In the genomic region with DNA sequence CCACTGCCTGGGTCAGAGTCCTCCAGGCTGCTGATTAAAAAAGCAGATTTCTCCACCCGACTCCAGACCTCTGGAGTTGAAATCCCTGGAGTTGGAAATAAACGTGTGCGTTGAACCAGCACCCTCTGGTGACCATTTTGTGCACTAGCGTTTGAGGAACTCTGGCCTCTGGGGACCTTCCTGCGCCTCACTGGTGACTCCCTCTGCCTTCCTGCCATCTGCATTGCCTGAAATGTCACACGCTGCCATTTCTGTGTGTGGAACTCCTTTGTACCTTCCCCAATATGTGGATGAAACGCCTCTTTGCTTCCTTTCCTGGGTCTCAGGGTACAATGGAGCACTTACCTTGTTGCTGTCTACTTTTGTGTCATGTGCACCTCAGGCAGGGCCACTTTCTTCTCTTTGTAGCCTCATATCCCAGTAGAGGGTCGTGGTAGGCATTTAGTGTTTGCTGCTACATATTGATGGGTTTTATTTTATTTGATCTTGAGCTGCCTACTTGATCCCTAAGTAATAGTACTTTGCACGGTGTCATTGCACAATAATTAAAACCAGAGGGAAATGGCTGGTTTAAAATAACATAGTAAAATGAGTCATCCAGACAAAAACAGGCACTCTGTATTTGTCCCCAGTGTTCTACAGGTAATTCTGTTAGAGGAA, we compare ENCODE assay signal across 8 cellular contexts. TPM values are rescaled to one million over a fixed set of nuclear protein-coding genes. Genes with fewer than 3 reads are reported as not detected.
DNase-seq lines count a peak whose midpoint lies in the region; ATAC-seq and FAIRE-seq lines count a peak whose summit lies in the region.

No MANE protein-coding gene starts in this region.

- intact Hi-C loops in left ventricle myocardium superior (cut with micrococcal nuclease): no loop called here

- DNase-seq in NCI-H1417 (lab: John Stamatoyannopoulos, UW) (peak; percentile 82 to 94 (median 82)), SKM-1 (lab: John Stamatoyannopoulos, UW; ENCODE audit: unreplicated experiment) (peak; percentile 65), anterior cingulate cortex (lab: John Stamatoyannopoulos, UW) (peak in 53 of 58 donors; percentile 13 to 80 (median 52)), left ventricle myocardium superior (peak; percentile 63), putamen (ENCODE audit: low spot score) (peak; percentile 79)

- ATAC-seq in GM18498 (IDR thresholded peaks at IDR 0.05; ENCODE audit: unreplicated experiment) (peak; percentile 93), HG02798 (IDR thresholded peaks at IDR 0.05; ENCODE audit: poor library complexity, unreplicated experiment) (peak; percentile 90), left ventricle myocardium superior (peak; percentile 97)

- FAIRE-seq in A204.1 (lab: Jason Lieb, UNC): peak; percentile 3

RNA-seq across cellular contexts. Expression of gene GPR171, which starts 56.8 kb away (rescaled TPM):
- total RNA-seq in left ventricle myocardium superior: 0.15 TPM

Comparison
In these comparisons a context has a peak if more than half of its experiments do, and no peak if none do; other contexts are left out.
1. Peak in every context shown above with its lines: DNase-seq and ATAC-seq.